Comparison of ENCODE assay signal across 21 cellular contexts in the genomic region with DNA sequence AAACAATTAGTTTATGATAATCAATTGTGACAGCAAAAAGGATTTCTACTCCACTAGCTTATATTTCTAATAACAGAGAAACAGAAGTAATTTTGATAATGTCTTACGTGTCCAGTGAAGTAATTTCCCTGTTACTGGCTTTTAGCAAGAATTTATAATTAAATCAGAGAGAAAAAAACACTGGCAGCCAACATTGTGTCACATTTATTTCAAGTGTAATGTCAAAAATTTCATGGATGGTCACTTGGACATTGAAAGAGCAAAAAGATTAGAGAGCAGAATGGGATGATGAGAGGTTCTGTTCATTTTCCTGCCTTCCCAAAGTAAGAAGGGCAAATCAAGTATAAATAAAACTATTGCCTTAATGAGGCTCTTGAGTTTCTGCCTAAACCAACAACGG.
A peak's percentile ranks its signal among the peaks of the same experiment; 100 is the strongest.
DNase-seq lines count a peak whose midpoint lies in the region; ATAC-seq and TF ChIP-seq lines count a peak whose summit lies in the region.
"Had no signal": no experiment of that assay in that cellular context is flagged by ENCODE, and none has a peak within 500 bp of the region (broad histone marks: within the 10 kb centered on the region; RNA-seq: fewer than 3 reads in every experiment).

No MANE protein-coding gene starts in this region.

- peaks cover 0 to 2% of the 10 kb centered on the region in 2 experiments; a peak in 2 of 4 replicates for H3K4me1 ChIP-seq in SK-N-SH (ENCODE audit: control insufficient read depth in 1 of 2, insufficient read depth in 2 of 2, low read depth in 1 of 2, low read length in 1 of 2)
- H3K4me1 ChIP-seq: A549, BLaER1 had no signal

- H3K36me3 Mint-ChIP-seq in brain: no peaks in the 10 kb centered on the region
- H3K36me3 Mint-ChIP-seq: CD14-positive monocyte; CD4-positive, alpha-beta memory T cell; CD4-positive, CD25-positive, alpha-beta regulatory T cell; CD8-positive, alpha-beta memory T cell had no signal

- no peak overlapping the region for H3K27ac ChIP-seq in SK-N-SH (ENCODE audit: low read depth in 2 of 2, low read length in 1 of 2)
- H3K27ac ChIP-seq: 22Rv1, A549, BLaER1 had no signal

- DNase-seq in SK-N-SH (no peak), retina (peak; percentile 24), DMS79 treated with DMSO at 0.1 percent for 48 hours (lab: John Stamatoyannopoulos, UW) (no peak)
- DNase-seq: BE2C; C1 segment of cervical spinal cord; CD4-positive, alpha-beta memory T cell; CD4-positive, CD25-positive, alpha-beta regulatory T cell; CD8-positive, alpha-beta memory T cell; COR-L47; DMS 273 treated with DMSO at 0.1 percent for 48 hours; DMS153; DMS53; DMS79; GF-D8 had no signal

- H4K20me1 ChIP-seq in SK-N-SH (ENCODE audit: insufficient read depth): no peaks in the 10 kb centered on the region
- H4K20me1 ChIP-seq: BLaER1 had no signal

- no peaks in the 10 kb centered on the region for H3K9me3 ChIP-seq in SK-N-SH
- H3K9me3 ChIP-seq: A549, BE2C, BLaER1 had no signal

- peaks cover 3% of the 10 kb centered on the region for H3K27me3 Mint-ChIP-seq in brain
- H3K27me3 Mint-ChIP-seq: CD4-positive, alpha-beta memory T cell; CD4-positive, CD25-positive, alpha-beta regulatory T cell had no signal

- H3F3A ChIP-seq in SK-N-SH (replicated peaks; ENCODE audit: insufficient read depth): no peaks in the 10 kb centered on the region

- H3K4me2 ChIP-seq in SK-N-SH: no peak overlapping the region
- H3K4me2 ChIP-seq: A549, BLaER1 had no signal

- ATAC-seq in SK-N-SH treated with all-trans-retinoic acid at 6 μM for 48 hours (no peak), GM21423 (IDR thresholded peaks at IDR 0.05; ENCODE audit: unreplicated experiment) (no peak)
- ATAC-seq: A549 had no signal

- H3K9me3 Mint-ChIP-seq in brain: peaks cover 0 to 7% (median 3%) of the 10 kb centered on the region in 5 experiments

- no peaks in the 10 kb centered on the region for H3K27me3 ChIP-seq in SK-N-SH (ENCODE audit: insufficient read depth)
- H3K27me3 ChIP-seq: BE2C, BLaER1 had no signal

- 9% methylated on average over 2 of the region's 2 CpGs for WGBS in SK-N-SH (ENCODE audit: low lambda C conversion rate)

- POLR2A ChIA-PET in SK-N-SH (lab: Yijun Ruan, JAX): no interaction called here

- CTCF ChIA-PET in SK-N-SH (lab: Yijun Ruan, JAX): no interaction called here

- H3K9ac ChIP-seq in SK-N-SH: no peak overlapping the region
- H3K9ac ChIP-seq: BLaER1 had no signal

- TF ChIP-seq EP300 in SK-N-SH (IDR thresholded peaks at IDR 0.05; ENCODE audit: borderline replicate concordance in 1 of 2, low read depth in 1 of 2, low read length in 1 of 2): no peak

- H3K4me1 Mint-ChIP-seq in brain: peaks cover 46% of the 10 kb centered on the region
- H3K4me1 Mint-ChIP-seq: CD14-positive monocyte; CD4-positive, alpha-beta memory T cell; CD4-positive, CD25-positive, alpha-beta regulatory T cell; CD8-positive, alpha-beta memory T cell had no signal

- no peak for TF ChIP-seq RAD21 in SK-N-SH (IDR thresholded peaks at IDR 0.05; ENCODE audit: low read length)

- no peaks in the 10 kb centered on the region for H3K36me3 ChIP-seq in SK-N-SH (replicated peaks in 1 of 2; ENCODE audit: control insufficient read depth in 1 of 2, insufficient read depth in 2 of 2, low read length in 1 of 2)
- H3K36me3 ChIP-seq: BE2C, BLaER1 had no signal

- no peaks in the 10 kb centered on the region for H3K79me2 ChIP-seq in SK-N-SH (ENCODE audit: insufficient read depth)

- TF ChIP-seq CTCF in SK-N-SH (IDR thresholded peaks at IDR 0.05) (no peak), brain (conservative IDR thresholded peaks at IDR 0.05) (no peak)

- H3K9me2 ChIP-seq in SK-N-SH: no peaks in the 10 kb centered on the region

- peak overlapping the region in 1 of 5 experiments; percentile 73 for H3K4me3 Mint-ChIP-seq in brain
- H3K4me3 Mint-ChIP-seq: CD14-positive monocyte; CD4-positive, alpha-beta memory T cell; CD4-positive, CD25-positive, alpha-beta regulatory T cell; CD8-positive, alpha-beta memory T cell had no signal

- no peak overlapping the region for H2AFZ ChIP-seq in SK-N-SH (ENCODE audit: low read depth)

- no peak overlapping the region for H3K4me3 ChIP-seq in SK-N-SH (ENCODE audit: low read depth in 2 of 2, low read length in 1 of 2)
- H3K4me3 ChIP-seq: A549, BLaER1 had no signal

- H3K27ac Mint-ChIP-seq in brain: peak overlapping the region in 4 of 5 experiments; percentile 71 to 92 (median 86)
- H3K27ac Mint-ChIP-seq: CD14-positive monocyte; CD4-positive, alpha-beta memory T cell; CD4-positive, CD25-positive, alpha-beta regulatory T cell; CD8-positive, alpha-beta memory T cell had no signal

TF ChIP-seq in SK-N-SH treated with all-trans-retinoic acid at 6 μM for 48 hours, 23 proteins besides CTCF, POLR2A, EP300 and RAD21 (continues in another document):
- TF ChIP-seq PPARA (CRISPR knock-in tag; IDR thresholded peaks at IDR 0.05; ENCODE audit: borderline replicate concordance) (no peak), TCF4 (CRISPR knock-in tag; IDR thresholded peaks at IDR 0.05; ENCODE audit: borderline replicate concordance) (no peak), ESRRG (CRISPR knock-in tag; IDR thresholded peaks at IDR 0.05) (peak; percentile 69), ZFP30 (CRISPR knock-in tag; IDR thresholded peaks at IDR 0.05) (no peak), SNAI2 (CRISPR knock-in tag; IDR thresholded peaks at IDR 0.05) (peak; percentile 81; the same call in 1 of the 2 replicates), ZNF8 (CRISPR knock-in tag; IDR thresholded peaks at IDR 0.05) (no peak)
- TF ChIP-seq, protein P1, sequence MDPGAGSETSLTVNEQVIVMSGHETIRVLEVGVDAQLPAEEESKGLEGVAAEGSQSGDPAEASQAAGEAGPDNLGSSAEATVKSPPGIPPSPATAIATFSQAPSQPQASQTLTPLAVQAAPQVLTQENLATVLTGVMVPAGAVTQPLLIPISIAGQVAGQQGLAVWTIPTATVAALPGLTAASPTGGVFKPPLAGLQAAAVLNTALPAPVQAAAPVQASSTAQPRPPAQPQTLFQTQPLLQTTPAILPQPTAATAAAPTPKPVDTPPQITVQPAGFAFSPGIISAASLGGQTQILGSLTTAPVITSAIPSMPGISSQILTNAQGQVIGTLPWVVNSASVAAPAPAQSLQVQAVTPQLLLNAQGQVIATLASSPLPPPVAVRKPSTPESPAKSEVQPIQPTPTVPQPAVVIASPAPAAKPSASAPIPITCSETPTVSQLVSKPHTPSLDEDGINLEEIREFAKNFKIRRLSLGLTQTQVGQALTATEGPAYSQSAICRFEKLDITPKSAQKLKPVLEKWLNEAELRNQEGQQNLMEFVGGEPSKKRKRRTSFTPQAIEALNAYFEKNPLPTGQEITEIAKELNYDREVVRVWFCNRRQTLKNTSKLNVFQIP (CRISPR knock-in tag; IDR thresholded peaks at IDR 0.05; ENCODE audit: borderline replicate concordance, low read depth): no peak; the same call in 1 of the 2 replicates
- TF ChIP-seq, protein P2, sequence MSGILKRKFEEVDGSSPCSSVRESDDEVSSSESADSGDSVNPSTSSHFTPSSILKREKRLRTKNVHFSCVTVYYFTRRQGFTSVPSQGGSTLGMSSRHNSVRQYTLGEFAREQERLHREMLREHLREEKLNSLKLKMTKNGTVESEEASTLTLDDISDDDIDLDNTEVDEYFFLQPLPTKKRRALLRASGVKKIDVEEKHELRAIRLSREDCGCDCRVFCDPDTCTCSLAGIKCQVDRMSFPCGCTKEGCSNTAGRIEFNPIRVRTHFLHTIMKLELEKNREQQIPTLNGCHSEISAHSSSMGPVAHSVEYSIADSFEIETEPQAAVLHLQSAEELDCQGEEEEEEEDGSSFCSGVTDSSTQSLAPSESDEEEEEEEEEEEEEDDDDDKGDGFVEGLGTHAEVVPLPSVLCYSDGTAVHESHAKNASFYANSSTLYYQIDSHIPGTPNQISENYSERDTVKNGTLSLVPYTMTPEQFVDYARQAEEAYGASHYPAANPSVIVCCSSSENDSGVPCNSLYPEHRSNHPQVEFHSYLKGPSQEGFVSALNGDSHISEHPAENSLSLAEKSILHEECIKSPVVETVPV (CRISPR knock-in tag; IDR thresholded peaks at IDR 0.05): peak; percentile 20; the same call in 1 of the 2 replicates

TF ChIP-seq in SK-N-SH, 30 proteins besides CTCF, POLR2A, EP300 and RAD21 (continues in another document):
- no peak for TF ChIP-seq FOXJ3 (CRISPR knock-in tag; IDR thresholded peaks at IDR 0.05)
- TF ChIP-seq RFX5 (IDR thresholded peaks at IDR 0.05; ENCODE audit: low read length): no peak
- TF ChIP-seq, protein P3, sequence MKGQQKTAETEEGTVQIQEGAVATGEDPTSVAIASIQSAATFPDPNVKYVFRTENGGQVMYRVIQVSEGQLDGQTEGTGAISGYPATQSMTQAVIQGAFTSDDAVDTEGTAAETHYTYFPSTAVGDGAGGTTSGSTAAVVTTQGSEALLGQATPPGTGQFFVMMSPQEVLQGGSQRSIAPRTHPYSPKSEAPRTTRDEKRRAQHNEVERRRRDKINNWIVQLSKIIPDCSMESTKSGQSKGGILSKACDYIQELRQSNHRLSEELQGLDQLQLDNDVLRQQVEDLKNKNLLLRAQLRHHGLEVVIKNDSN (IDR thresholded peaks at IDR 0.05; ENCODE audit: borderline replicate concordance, low read depth): no peak
- TF ChIP-seq, protein P4, sequence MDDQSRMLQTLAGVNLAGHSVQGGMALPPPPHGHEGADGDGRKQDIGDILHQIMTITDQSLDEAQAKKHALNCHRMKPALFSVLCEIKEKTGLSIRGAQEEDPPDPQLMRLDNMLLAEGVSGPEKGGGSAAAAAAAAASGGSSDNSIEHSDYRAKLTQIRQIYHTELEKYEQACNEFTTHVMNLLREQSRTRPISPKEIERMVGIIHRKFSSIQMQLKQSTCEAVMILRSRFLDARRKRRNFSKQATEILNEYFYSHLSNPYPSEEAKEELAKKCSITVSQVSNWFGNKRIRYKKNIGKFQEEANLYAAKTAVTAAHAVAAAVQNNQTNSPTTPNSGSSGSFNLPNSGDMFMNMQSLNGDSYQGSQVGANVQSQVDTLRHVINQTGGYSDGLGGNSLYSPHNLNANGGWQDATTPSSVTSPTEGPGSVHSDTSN (IDR thresholded peaks at IDR 0.05): no peak
- no peak for TF ChIP-seq ELF1 (IDR thresholded peaks at IDR 0.05)
- no peak for TF ChIP-seq POLR2AphosphoS5 (IDR thresholded peaks at IDR 0.05; ENCODE audit: low read depth, low read length)
- no peak for TF ChIP-seq TEAD4 (IDR thresholded peaks at IDR 0.05; ENCODE audit: borderline replicate concordance, insufficient read depth)
- TF ChIP-seq FOXM1 (IDR thresholded peaks at IDR 0.05; ENCODE audit: low read depth): no peak
- TF ChIP-seq TCF12 (IDR thresholded peaks at IDR 0.05): no peak
- TF ChIP-seq, protein P5, sequence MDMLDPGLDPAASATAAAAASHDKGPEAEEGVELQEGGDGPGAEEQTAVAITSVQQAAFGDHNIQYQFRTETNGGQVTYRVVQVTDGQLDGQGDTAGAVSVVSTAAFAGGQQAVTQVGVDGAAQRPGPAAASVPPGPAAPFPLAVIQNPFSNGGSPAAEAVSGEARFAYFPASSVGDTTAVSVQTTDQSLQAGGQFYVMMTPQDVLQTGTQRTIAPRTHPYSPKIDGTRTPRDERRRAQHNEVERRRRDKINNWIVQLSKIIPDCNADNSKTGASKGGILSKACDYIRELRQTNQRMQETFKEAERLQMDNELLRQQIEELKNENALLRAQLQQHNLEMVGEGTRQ (IDR thresholded peaks at IDR 0.05; ENCODE audit: borderline replicate concordance, low read depth, low read length): no peak
- TF ChIP-seq CHD2 (IDR thresholded peaks at IDR 0.05; ENCODE audit: low read length, partially characterized antibody): no peak
